2 cellular contexts compared by ENCODE assay signal in the genomic region with DNA sequence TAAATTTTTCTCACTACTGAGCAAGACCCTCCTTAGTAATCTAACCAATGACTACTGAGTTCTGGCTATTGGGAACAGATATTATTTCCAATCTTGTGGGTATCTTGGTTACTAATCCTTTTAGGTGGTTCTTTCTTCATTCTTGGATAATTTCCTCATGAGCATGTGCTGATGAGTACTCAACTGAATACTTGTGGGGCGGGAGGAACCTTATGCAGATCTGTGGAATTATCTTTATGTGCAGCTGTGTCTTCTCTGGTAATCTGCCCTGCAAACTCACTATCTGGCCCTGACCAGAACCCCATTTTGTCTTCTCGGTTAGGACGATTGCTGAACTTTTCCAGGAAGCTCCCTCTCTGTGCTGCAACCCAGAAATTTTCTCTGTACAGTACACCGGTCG.
TF ChIP-seq lines count a peak whose summit lies in the region.

No MANE protein-coding gene starts in this region.

TF ChIP-seq in GM23338, 12 proteins besides CTCF, POLR2A, EP300 and RAD21 (continues in another document):
- TF ChIP-seq POLR2AphosphoS5 (IDR thresholded peaks at IDR 0.05; ENCODE audit: low read depth) (no peak), STAT1 (IDR thresholded peaks at IDR 0.05; ENCODE audit: unreplicated experiment) (no peak), CREB1 (CRISPR knock-in tag; IDR thresholded peaks at IDR 0.05; ENCODE audit: low read depth) (no peak), ZNF331 (CRISPR knock-in tag; IDR thresholded peaks at IDR 0.05; ENCODE audit: low read depth) (no peak), JUNB (IDR thresholded peaks at IDR 0.05; ENCODE audit: unreplicated experiment) (no peak), ZNF462 (CRISPR knock-in tag; IDR thresholded peaks at IDR 0.05) (no peak), ETS1 (IDR thresholded peaks at IDR 0.05) (no peak), ZNF114 (CRISPR knock-in tag; IDR thresholded peaks at IDR 0.05) (no peak), NANOG (IDR thresholded peaks at IDR 0.05; ENCODE audit: borderline replicate concordance) (no peak), REST (IDR thresholded peaks at IDR 0.05; ENCODE audit: unreplicated experiment) (no peak)

TF ChIP-seq in K562, 482 proteins besides CTCF, POLR2A, EP300 and RAD21 (continues in another document):
- TF ChIP-seq ASH1L (IDR thresholded peaks at IDR 0.05; ENCODE audit: borderline replicate concordance, low read depth, partially characterized antibody), result no peak
- TF ChIP-seq, protein P1, sequence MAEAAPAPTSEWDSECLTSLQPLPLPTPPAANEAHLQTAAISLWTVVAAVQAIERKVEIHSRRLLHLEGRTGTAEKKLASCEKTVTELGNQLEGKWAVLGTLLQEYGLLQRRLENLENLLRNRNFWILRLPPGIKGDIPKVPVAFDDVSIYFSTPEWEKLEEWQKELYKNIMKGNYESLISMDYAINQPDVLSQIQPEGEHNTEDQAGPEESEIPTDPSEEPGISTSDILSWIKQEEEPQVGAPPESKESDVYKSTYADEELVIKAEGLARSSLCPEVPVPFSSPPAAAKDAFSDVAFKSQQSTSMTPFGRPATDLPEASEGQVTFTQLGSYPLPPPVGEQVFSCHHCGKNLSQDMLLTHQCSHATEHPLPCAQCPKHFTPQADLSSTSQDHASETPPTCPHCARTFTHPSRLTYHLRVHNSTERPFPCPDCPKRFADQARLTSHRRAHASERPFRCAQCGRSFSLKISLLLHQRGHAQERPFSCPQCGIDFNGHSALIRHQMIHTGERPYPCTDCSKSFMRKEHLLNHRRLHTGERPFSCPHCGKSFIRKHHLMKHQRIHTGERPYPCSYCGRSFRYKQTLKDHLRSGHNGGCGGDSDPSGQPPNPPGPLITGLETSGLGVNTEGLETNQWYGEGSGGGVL (CRISPR knock-in tag; IDR thresholded peaks at IDR 0.05), result no peak
- no peak for TF ChIP-seq HEY1 (CRISPR knock-in tag; IDR thresholded peaks at IDR 0.05; ENCODE audit: borderline replicate concordance)
- TF ChIP-seq STAT5A (IDR thresholded peaks at IDR 0.05; ENCODE audit: borderline replicate concordance, low read length), result peak; percentile 97
- peak; percentile 42; the same call in 1 of the 2 replicates for TF ChIP-seq CREB1 (IDR thresholded peaks at IDR 0.05)
- no peak for TF ChIP-seq CREB1 (CRISPR knock-in tag; IDR thresholded peaks at IDR 0.05)
- no peak for TF ChIP-seq ZSCAN32 (CRISPR knock-in tag; IDR thresholded peaks at IDR 0.05)
- TF ChIP-seq ILK (tag; IDR thresholded peaks at IDR 0.05; ENCODE audit: borderline replicate concordance, low read depth), result no peak
- peak; percentile 76 for TF ChIP-seq BRD9 (IDR thresholded peaks at IDR 0.05; ENCODE audit: low read depth, partially characterized antibody)
- 0 out of 2 replicates have a peak, but pooled peaks have one; percentile 15 for TF ChIP-seq ATF4 (CRISPR knock-in tag; IDR thresholded peaks at IDR 0.05)
- TF ChIP-seq RBM25 (IDR thresholded peaks at IDR 0.05; ENCODE audit: low read depth, low read length, severe bottlenecking), result peak; percentile 83
- TF ChIP-seq HSF4 (CRISPR knock-in tag; IDR thresholded peaks at IDR 0.05; ENCODE audit: borderline replicate concordance), result no peak
- TF ChIP-seq CREM (IDR thresholded peaks at IDR 0.05; ENCODE audit: low read depth), result peak; percentile 23; the same call in 1 of the 2 replicates
- TF ChIP-seq, protein P2, sequence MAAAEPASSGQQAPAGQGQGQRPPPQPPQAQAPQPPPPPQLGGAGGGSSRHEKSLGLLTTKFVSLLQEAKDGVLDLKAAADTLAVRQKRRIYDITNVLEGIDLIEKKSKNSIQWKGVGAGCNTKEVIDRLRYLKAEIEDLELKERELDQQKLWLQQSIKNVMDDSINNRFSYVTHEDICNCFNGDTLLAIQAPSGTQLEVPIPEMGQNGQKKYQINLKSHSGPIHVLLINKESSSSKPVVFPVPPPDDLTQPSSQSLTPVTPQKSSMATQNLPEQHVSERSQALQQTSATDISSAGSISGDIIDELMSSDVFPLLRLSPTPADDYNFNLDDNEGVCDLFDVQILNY (CRISPR knock-in tag; IDR thresholded peaks at IDR 0.05), result no peak
- no peak for TF ChIP-seq MCM5 (IDR thresholded peaks at IDR 0.05; ENCODE audit: low read depth)
- TF ChIP-seq PTRF (tag; IDR thresholded peaks at IDR 0.05), result no peak
- TF ChIP-seq ZBTB34 (CRISPR knock-in tag; IDR thresholded peaks at IDR 0.05), result no peak
- no peak for TF ChIP-seq FIP1L1 (IDR thresholded peaks at IDR 0.05; ENCODE audit: low read depth, low read length, poor library complexity, severe bottlenecking)
- no peak for TF ChIP-seq RBM39 (optimal IDR thresholded peaks at IDR 0.05; ENCODE audit: low read depth, low read length)
- TF ChIP-seq, protein P3, sequence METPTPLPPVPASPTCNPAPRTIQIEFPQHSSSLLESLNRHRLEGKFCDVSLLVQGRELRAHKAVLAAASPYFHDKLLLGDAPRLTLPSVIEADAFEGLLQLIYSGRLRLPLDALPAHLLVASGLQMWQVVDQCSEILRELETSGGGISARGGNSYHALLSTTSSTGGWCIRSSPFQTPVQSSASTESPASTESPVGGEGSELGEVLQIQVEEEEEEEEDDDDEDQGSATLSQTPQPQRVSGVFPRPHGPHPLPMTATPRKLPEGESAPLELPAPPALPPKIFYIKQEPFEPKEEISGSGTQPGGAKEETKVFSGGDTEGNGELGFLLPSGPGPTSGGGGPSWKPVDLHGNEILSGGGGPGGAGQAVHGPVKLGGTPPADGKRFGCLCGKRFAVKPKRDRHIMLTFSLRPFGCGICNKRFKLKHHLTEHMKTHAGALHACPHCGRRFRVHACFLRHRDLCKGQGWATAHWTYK (CRISPR knock-in tag; IDR thresholded peaks at IDR 0.05), result no peak
- no peak for TF ChIP-seq KAT2B (IDR thresholded peaks at IDR 0.05; ENCODE audit: low read depth, low read length)
- no peak for TF ChIP-seq ZNF655 (CRISPR knock-in tag; IDR thresholded peaks at IDR 0.05)
- no peak for TF ChIP-seq ZNF668 (CRISPR knock-in tag; IDR thresholded peaks at IDR 0.05)
- TF ChIP-seq RNF219 (CRISPR knock-in tag; IDR thresholded peaks at IDR 0.05), result no peak
- no peak for TF ChIP-seq NFYB (IDR thresholded peaks at IDR 0.05; ENCODE audit: extremely low read depth, insufficient read length)
- TF ChIP-seq ZBTB7A (IDR thresholded peaks at IDR 0.05; ENCODE audit: borderline replicate concordance, control insufficient read depth, low read depth, low read length), result no peak
- no peak for TF ChIP-seq GATAD2B (IDR thresholded peaks at IDR 0.05; ENCODE audit: borderline replicate concordance)
- no peak for TF ChIP-seq XRCC3 (IDR thresholded peaks at IDR 0.05)
- no peak for TF ChIP-seq STAT5B (CRISPR knock-in tag; IDR thresholded peaks at IDR 0.05)
- no peak; the same call in 1 of the 2 replicates for TF ChIP-seq BACH1 (tag; IDR thresholded peaks at IDR 0.05)
- no peak for TF ChIP-seq ZFP30 (CRISPR knock-in tag; IDR thresholded peaks at IDR 0.05; ENCODE audit: borderline replicate concordance)
- no peak for TF ChIP-seq ZBTB8A (IDR thresholded peaks at IDR 0.05; ENCODE audit: partially characterized antibody)
- TF ChIP-seq SLC30A9 (CRISPR knock-in tag; IDR thresholded peaks at IDR 0.05), result no peak
- no peak for TF ChIP-seq ZNF253 (CRISPR knock-in tag; conservative IDR thresholded peaks at IDR 0.05)
- no peak for TF ChIP-seq PHTF2 (CRISPR knock-in tag; IDR thresholded peaks at IDR 0.05)
- no peak; the same call in 1 of the 2 replicates for TF ChIP-seq MYBL2 (IDR thresholded peaks at IDR 0.05; ENCODE audit: low read depth)
- TF ChIP-seq MYBL2 (CRISPR knock-in tag; IDR thresholded peaks at IDR 0.05; ENCODE audit: borderline replicate concordance), result no peak
- TF ChIP-seq TBP (optimal IDR thresholded peaks at IDR 0.05; ENCODE audit: low read depth, low read length), result no peak
- no peak for TF ChIP-seq POLR3A (IDR thresholded peaks at IDR 0.05; ENCODE audit: borderline replicate concordance, extremely low read depth, insufficient read depth, insufficient read length)
- no peak for TF ChIP-seq MCM3 (IDR thresholded peaks at IDR 0.05)
- TF ChIP-seq, protein P4, sequence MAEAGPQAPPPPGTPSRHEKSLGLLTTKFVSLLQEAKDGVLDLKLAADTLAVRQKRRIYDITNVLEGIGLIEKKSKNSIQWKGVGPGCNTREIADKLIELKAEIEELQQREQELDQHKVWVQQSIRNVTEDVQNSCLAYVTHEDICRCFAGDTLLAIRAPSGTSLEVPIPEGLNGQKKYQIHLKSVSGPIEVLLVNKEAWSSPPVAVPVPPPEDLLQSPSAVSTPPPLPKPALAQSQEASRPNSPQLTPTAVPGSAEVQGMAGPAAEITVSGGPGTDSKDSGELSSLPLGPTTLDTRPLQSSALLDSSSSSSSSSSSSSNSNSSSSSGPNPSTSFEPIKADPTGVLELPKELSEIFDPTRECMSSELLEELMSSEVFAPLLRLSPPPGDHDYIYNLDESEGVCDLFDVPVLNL (CRISPR knock-in tag; IDR thresholded peaks at IDR 0.05; ENCODE audit: low read depth), result no peak
- TF ChIP-seq HCFC1 (IDR thresholded peaks at IDR 0.05; ENCODE audit: low read depth, low read length), result no peak
- TF ChIP-seq CBX5 (IDR thresholded peaks at IDR 0.05; ENCODE audit: borderline replicate concordance, low read depth), result no peak; the same call in 1 of the 2 replicates
